2 cellular contexts compared by ENCODE assay signal in the genomic region with DNA sequence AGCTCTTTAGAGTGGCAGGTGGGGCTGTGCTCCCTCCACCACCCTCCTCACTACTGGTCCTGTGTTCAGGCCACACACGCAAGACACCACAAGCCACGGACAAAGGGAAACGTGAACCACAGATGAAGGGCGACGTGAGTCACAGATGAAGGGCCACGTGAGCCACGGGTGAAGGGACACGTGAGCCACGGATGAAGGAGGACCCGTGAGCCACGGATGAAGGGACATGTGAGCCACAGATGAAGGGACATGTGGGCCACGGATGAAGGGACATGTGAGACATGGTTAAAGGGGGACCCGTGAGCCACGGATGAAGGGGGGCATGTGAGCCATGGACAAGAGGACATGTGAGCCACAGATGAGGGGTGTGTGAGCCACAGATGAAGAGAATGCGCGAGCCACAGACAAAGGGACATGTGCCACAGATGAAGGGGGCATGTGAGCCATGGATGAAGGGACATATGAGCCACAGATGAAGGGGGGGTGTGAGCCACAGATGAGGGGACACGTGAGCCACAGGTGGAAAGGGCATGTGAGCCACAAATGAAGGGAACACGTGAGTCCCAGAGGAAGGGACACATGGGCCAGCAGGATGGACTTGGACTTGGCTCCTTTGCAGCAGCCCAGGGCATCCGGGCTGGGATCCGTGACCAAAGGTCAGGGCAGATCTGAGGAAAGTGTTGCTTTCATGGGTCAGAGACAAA.
TF ChIP-seq lines count a peak whose summit lies in the region.

No MANE protein-coding gene starts in this region.

TF ChIP-seq in HepG2, 621 proteins besides CTCF, POLR2A, EP300 and RAD21 (continues in another document):
- TF ChIP-seq MEF2D (CRISPR knock-in tag; IDR thresholded peaks at IDR 0.05): no peak
- peak; percentile 26; the same call in 1 of the 2 replicates for TF ChIP-seq ZNF441 (CRISPR knock-in tag; IDR thresholded peaks at IDR 0.05; ENCODE audit: borderline replicate concordance)
- no peak for TF ChIP-seq ZSCAN21 (CRISPR knock-in tag; IDR thresholded peaks at IDR 0.05; ENCODE audit: borderline replicate concordance)
- peak; percentile 58 for TF ChIP-seq SALL1 (CRISPR knock-in tag; IDR thresholded peaks at IDR 0.05)
- TF ChIP-seq HNF4A (CRISPR knock-in tag; IDR thresholded peaks at IDR 0.05): peak; percentile 70
- TF ChIP-seq SIX1 (CRISPR knock-in tag; IDR thresholded peaks at IDR 0.05; ENCODE audit: borderline replicate concordance): no peak
- peak; percentile 15; the same call in 1 of the 2 replicates for TF ChIP-seq MAX (IDR thresholded peaks at IDR 0.05)
- TF ChIP-seq ZNF772 (CRISPR knock-in tag; IDR thresholded peaks at IDR 0.05): no peak
- no peak for TF ChIP-seq CEBPB (IDR thresholded peaks at IDR 0.05; ENCODE audit: borderline replicate concordance, low read depth, low read length)
- no peak for TF ChIP-seq KLF16 (CRISPR knock-in tag; IDR thresholded peaks at IDR 0.05)
- TF ChIP-seq ZNF670 (CRISPR knock-in tag; IDR thresholded peaks at IDR 0.05; ENCODE audit: borderline replicate concordance): 0 out of 2 replicates have a peak, but pooled peaks have one; percentile 28
- TF ChIP-seq ZNF20 (CRISPR knock-in tag; IDR thresholded peaks at IDR 0.05): no peak
- TF ChIP-seq HOXA3 (CRISPR knock-in tag; IDR thresholded peaks at IDR 0.05): 0 out of 2 replicates have a peak, but pooled peaks have one; percentile 19
- TF ChIP-seq MAZ (IDR thresholded peaks at IDR 0.05; ENCODE audit: borderline replicate concordance, low read depth, low read length): no peak
- no peak for TF ChIP-seq MAZ (CRISPR knock-in tag; IDR thresholded peaks at IDR 0.05; ENCODE audit: low read depth)
- TF ChIP-seq BCL6 (CRISPR knock-in tag; IDR thresholded peaks at IDR 0.05): no peak
- TF ChIP-seq ARNTL (CRISPR knock-in tag; IDR thresholded peaks at IDR 0.05): peak; percentile 78
- TF ChIP-seq, protein P1, sequence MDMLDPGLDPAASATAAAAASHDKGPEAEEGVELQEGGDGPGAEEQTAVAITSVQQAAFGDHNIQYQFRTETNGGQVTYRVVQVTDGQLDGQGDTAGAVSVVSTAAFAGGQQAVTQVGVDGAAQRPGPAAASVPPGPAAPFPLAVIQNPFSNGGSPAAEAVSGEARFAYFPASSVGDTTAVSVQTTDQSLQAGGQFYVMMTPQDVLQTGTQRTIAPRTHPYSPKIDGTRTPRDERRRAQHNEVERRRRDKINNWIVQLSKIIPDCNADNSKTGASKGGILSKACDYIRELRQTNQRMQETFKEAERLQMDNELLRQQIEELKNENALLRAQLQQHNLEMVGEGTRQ (IDR thresholded peaks at IDR 0.05; ENCODE audit: low read depth, low read length): 0 out of 2 replicates have a peak, but pooled peaks have one; percentile 45
- TF ChIP-seq, protein P1 (CRISPR knock-in tag; IDR thresholded peaks at IDR 0.05; ENCODE audit: borderline replicate concordance): no peak
- TF ChIP-seq MEIS2 (CRISPR knock-in tag; IDR thresholded peaks at IDR 0.05): no peak
- TF ChIP-seq, protein P2, sequence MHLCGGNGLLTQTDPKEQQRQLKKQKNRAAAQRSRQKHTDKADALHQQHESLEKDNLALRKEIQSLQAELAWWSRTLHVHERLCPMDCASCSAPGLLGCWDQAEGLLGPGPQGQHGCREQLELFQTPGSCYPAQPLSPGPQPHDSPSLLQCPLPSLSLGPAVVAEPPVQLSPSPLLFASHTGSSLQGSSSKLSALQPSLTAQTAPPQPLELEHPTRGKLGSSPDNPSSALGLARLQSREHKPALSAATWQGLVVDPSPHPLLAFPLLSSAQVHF (CRISPR knock-in tag; IDR thresholded peaks at IDR 0.05): no peak
- TF ChIP-seq, protein P3, sequence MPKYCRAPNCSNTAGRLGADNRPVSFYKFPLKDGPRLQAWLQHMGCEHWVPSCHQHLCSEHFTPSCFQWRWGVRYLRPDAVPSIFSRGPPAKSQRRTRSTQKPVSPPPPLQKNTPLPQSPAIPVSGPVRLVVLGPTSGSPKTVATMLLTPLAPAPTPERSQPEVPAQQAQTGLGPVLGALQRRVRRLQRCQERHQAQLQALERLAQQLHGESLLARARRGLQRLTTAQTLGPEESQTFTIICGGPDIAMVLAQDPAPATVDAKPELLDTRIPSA (CRISPR knock-in tag; IDR thresholded peaks at IDR 0.05; ENCODE audit: borderline replicate concordance): no peak
- TF ChIP-seq ZNF841 (CRISPR knock-in tag; IDR thresholded peaks at IDR 0.05; ENCODE audit: borderline replicate concordance): no peak
- no peak for TF ChIP-seq JUND (CRISPR knock-in tag; IDR thresholded peaks at IDR 0.05)
- TF ChIP-seq ZSCAN22 (CRISPR knock-in tag; IDR thresholded peaks at IDR 0.05): no peak
- TF ChIP-seq MTF1 (CRISPR knock-in tag; IDR thresholded peaks at IDR 0.05): no peak
- TF ChIP-seq ZNF713 (CRISPR knock-in tag; IDR thresholded peaks at IDR 0.05): 0 out of 2 replicates have a peak, but pooled peaks have one; percentile 23
- TF ChIP-seq ZBTB21 (CRISPR knock-in tag; IDR thresholded peaks at IDR 0.05): no peak
- TF ChIP-seq, protein P4, sequence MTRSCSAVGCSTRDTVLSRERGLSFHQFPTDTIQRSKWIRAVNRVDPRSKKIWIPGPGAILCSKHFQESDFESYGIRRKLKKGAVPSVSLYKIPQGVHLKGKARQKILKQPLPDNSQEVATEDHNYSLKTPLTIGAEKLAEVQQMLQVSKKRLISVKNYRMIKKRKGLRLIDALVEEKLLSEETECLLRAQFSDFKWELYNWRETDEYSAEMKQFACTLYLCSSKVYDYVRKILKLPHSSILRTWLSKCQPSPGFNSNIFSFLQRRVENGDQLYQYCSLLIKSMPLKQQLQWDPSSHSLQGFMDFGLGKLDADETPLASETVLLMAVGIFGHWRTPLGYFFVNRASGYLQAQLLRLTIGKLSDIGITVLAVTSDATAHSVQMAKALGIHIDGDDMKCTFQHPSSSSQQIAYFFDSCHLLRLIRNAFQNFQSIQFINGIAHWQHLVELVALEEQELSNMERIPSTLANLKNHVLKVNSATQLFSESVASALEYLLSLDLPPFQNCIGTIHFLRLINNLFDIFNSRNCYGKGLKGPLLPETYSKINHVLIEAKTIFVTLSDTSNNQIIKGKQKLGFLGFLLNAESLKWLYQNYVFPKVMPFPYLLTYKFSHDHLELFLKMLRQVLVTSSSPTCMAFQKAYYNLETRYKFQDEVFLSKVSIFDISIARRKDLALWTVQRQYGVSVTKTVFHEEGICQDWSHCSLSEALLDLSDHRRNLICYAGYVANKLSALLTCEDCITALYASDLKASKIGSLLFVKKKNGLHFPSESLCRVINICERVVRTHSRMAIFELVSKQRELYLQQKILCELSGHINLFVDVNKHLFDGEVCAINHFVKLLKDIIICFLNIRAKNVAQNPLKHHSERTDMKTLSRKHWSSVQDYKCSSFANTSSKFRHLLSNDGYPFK (CRISPR knock-in tag; IDR thresholded peaks at IDR 0.05; ENCODE audit: borderline replicate concordance): 0 out of 2 replicates have a peak, but pooled peaks have one; percentile 17

TF ChIP-seq in IMR-90, 13 proteins besides CTCF, POLR2A, EP300 and RAD21:
- TF ChIP-seq CHD1 (IDR thresholded peaks at IDR 0.05; ENCODE audit: low read depth, low read length): no peak
- TF ChIP-seq, protein P1 (IDR thresholded peaks at IDR 0.05; ENCODE audit: low read depth, low read length): no peak
- TF ChIP-seq, protein P5, sequence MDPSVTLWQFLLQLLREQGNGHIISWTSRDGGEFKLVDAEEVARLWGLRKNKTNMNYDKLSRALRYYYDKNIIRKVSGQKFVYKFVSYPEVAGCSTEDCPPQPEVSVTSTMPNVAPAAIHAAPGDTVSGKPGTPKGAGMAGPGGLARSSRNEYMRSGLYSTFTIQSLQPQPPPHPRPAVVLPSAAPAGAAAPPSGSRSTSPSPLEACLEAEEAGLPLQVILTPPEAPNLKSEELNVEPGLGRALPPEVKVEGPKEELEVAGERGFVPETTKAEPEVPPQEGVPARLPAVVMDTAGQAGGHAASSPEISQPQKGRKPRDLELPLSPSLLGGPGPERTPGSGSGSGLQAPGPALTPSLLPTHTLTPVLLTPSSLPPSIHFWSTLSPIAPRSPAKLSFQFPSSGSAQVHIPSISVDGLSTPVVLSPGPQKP (IDR thresholded peaks at IDR 0.05; ENCODE audit: borderline replicate concordance, low read depth, low read length): no peak
- no peak for TF ChIP-seq SMC3 (IDR thresholded peaks at IDR 0.05; ENCODE audit: low read depth, low read length)
- TF ChIP-seq RCOR1 (IDR thresholded peaks at IDR 0.05; ENCODE audit: insufficient replicate concordance, low read length): no peak
- TF ChIP-seq MAFK (IDR thresholded peaks at IDR 0.05; ENCODE audit: low read depth, low read length): no peak
- TF ChIP-seq MAZ (IDR thresholded peaks at IDR 0.05; ENCODE audit: borderline replicate concordance, low read depth, low read length): no peak
- TF ChIP-seq CEBPB (IDR thresholded peaks at IDR 0.05; ENCODE audit: low read depth, low read length): no peak
- TF ChIP-seq MXI1 (IDR thresholded peaks at IDR 0.05; ENCODE audit: borderline replicate concordance, low read depth, low read length): no peak
- no peak for TF ChIP-seq BHLHE40 (IDR thresholded peaks at IDR 0.05; ENCODE audit: low read depth, low read length)
TF ChIP-seq in IMR-90: peak in this region for 0.
